ENCODE assay signal across 8 cellular contexts in the genomic region with DNA sequence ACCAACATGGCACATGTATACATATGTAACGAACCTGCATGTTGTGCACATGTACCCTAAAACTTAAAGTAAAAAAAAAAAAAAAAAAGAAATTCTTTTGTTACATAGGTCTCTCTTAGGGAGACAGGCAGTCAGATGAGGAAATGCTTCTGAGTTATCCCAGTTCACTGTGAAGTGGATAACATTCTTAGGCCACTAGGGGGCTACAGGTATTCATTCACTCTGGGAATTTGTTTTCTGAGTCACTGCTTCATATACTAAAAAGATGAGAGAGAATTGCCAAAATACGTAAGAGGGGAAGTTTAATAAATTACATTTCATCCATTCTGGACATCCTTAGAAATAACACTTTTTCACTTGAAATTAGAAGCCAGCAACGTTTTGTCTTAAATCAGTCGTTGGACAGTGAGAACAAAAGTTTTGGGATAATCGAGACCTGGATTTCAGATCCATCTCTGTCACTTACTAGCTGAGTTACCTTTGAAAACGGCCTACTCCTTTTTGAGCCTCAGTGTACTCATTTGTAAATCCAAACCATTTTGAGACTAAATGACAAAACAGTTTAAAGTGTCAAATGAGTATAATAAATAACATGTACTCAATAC.
DNase-seq lines count a peak whose midpoint lies in the region; ATAC-seq, FAIRE-seq and TF ChIP-seq lines count a peak whose summit lies in the region.

No MANE protein-coding gene starts in this region.

- H3K36me3 ChIP-seq in OCI-LY7 (ENCODE audit: insufficient read depth, low read length): no peaks in the 10 kb centered on the region

- no peaks in the 10 kb centered on the region for H3K36me3 Mint-ChIP-seq in progenitor cell of endocrine pancreas (ENCODE audit: insufficient read depth)
- no peaks in the 10 kb centered on the region for H3K36me3 Mint-ChIP-seq in activated CD4-positive, alpha-beta memory T cell treated with anti-CD3 and anti-CD28 coated beads for 36 hours

- no peak overlapping the region for H3K4me3 Mint-ChIP-seq in progenitor cell of endocrine pancreas (ENCODE audit: low read depth)
- no peak overlapping the region for H3K4me3 Mint-ChIP-seq in activated CD4-positive, alpha-beta memory T cell treated with anti-CD3 and anti-CD28 coated beads for 36 hours

- H2AFZ ChIP-seq in OCI-LY7 (ENCODE audit: low read length): no peak overlapping the region

- ATAC-seq in A549 (peak; percentile 82 to 88), GM18498 (IDR thresholded peaks at IDR 0.05; ENCODE audit: unreplicated experiment) (peak; percentile 69), HG03280 (IDR thresholded peaks at IDR 0.05; ENCODE audit: unreplicated experiment) (peak; percentile 77), Right ventricle myocardium inferior (no peak)

- TF ChIP-seq CTCF in A549 (IDR thresholded peaks at IDR 0.05) (peak; percentile 47), OCI-LY7 (conservative IDR thresholded peaks at IDR 0.05; ENCODE audit: low read length) (peak; percentile 80), progenitor cell of endocrine pancreas (IDR thresholded peaks at IDR 0.05; ENCODE audit: unreplicated experiment) (peak; percentile 74)

- peaks cover 4% of the 10 kb centered on the region for H3K9me3 Mint-ChIP-seq in progenitor cell of endocrine pancreas (ENCODE audit: low read depth)
- no peaks in the 10 kb centered on the region for H3K9me3 Mint-ChIP-seq in activated CD4-positive, alpha-beta memory T cell treated with anti-CD3 and anti-CD28 coated beads for 36 hours

- DNase-seq in A549 (ENCODE audit: low read depth in 1 of 2, low spot score in 1 of 2) (peak; percentile 30 to 52), OCI-LY7 (ENCODE audit: low spot score) (peak; percentile 57), epidermal melanocyte (ENCODE audit: insufficient read length, low spot score) (peak; percentile 32), progenitor cell of endocrine pancreas (ENCODE audit: low spot score, unreplicated experiment) (no peak), Right ventricle myocardium inferior (ENCODE audit: missing footprints) (no peak)
- DNase-seq in activated CD4-positive, alpha-beta memory T cell treated with anti-CD3 and anti-CD28 coated beads for 36 hours: no peak

- H3K27ac ChIP-seq in A549: no peak overlapping the region
- H3K27ac ChIP-seq in OCI-LY7 (ENCODE audit: low read depth, low read length, poor library complexity, severe bottlenecking): no peak overlapping the region

- TF ChIP-seq EP300 in A549 (IDR thresholded peaks at IDR 0.05): no peak

- no peaks in the 10 kb centered on the region for H3K4me1 Mint-ChIP-seq in progenitor cell of endocrine pancreas (ENCODE audit: low read depth)
- no peaks in the 10 kb centered on the region for H3K4me1 Mint-ChIP-seq in activated CD4-positive, alpha-beta memory T cell treated with anti-CD3 and anti-CD28 coated beads for 36 hours (ENCODE audit: low read depth)

- H3K4me2 ChIP-seq in A549: no peak overlapping the region
- H3K4me2 ChIP-seq in OCI-LY7 (ENCODE audit: low read length): no peak overlapping the region

- BruUV-seq in OCI-LY7 (replicated peaks; lab: Mats Ljungman, UMichigan): no TSS peak

- CTCF ChIA-PET in A549 (lab: Yijun Ruan, JAX): interaction anchor here (0.7 to 0.8 kb wide), 3 partner anchors 32 to 739 kb away, joined by 3 read pairs; no protein-coding TSS in a partner anchor
- CTCF ChIA-PET in OCI-LY7 (lab: Charles Lee; ENCODE audit: unreplicated experiment): no interaction called here
- CTCF ChIA-PET in activated CD4-positive, alpha-beta memory T cell treated with anti-CD3 and anti-CD28 coated beads for 36 hours (lab: Charles Lee): no interaction called here

- POLR2A ChIA-PET in A549 (lab: Yijun Ruan, JAX): no interaction called here
- POLR2A ChIA-PET in OCI-LY7 (lab: Charles Lee): no interaction called here
- POLR2A ChIA-PET in activated CD4-positive, alpha-beta memory T cell treated with anti-CD3 and anti-CD28 coated beads for 36 hours (lab: Charles Lee): no interaction called here

- H3K4me3 ChIP-seq in A549 (no peak overlapping the region), OCI-LY7 (ENCODE audit: low read depth, low read length, poor library complexity, severe bottlenecking) (no peak overlapping the region)

- TF ChIP-seq POLR2A in A549 (IDR thresholded peaks at IDR 0.05; ENCODE audit: low read length): no peak

- intact Hi-C loops in OCI-LY7 (cut with micrococcal nuclease; ENCODE audit: unreplicated experiment): no loop called here
- intact Hi-C loops in activated CD4-positive, alpha-beta memory T cell treated with anti-CD3 and anti-CD28 coated beads for 36 hours (cut with micrococcal nuclease): loop anchor here (1.0 kb wide), 2 partner anchors 741 to 891 kb away; no protein-coding TSS in a partner anchor
- intact Hi-C loops in Right ventricle myocardium inferior (cut with DNase I): loop anchor here (5.0 to 10.0 kb wide), 2 partner anchors 739 to 887 kb away; partner anchors contain the start of gene ALCAM

- TF ChIP-seq RAD21 in A549 (conservative IDR thresholded peaks at IDR 0.05 in 1 of 2, IDR thresholded peaks at IDR 0.05 in 1 of 2): peak; percentile 39 to 49; a peak in 4 of 5 replicates

- H3K9me3 ChIP-seq in A549 (no peaks in the 10 kb centered on the region; the same call in 2 of the 3 replicates), OCI-LY7 (ENCODE audit: low read length) (peaks cover 6% of the 10 kb centered on the region; the same call in 1 of the 2 replicates)

- no peak overlapping the region for H3K27ac Mint-ChIP-seq in progenitor cell of endocrine pancreas
- H3K27ac Mint-ChIP-seq in activated CD4-positive, alpha-beta memory T cell treated with anti-CD3 and anti-CD28 coated beads for 36 hours: no peak overlapping the region

- no peaks in the 10 kb centered on the region for H3K9me2 ChIP-seq in OCI-LY7 (ENCODE audit: insufficient read depth, low read length)

- H4K20me1 ChIP-seq in OCI-LY7 (ENCODE audit: insufficient read depth, low read length): no peaks in the 10 kb centered on the region

- 34% methylated on average over 6 of the region's 6 CpGs for WGBS in A549 (ENCODE audit: missing lambda C conversion rate)

- H3K27me3 Mint-ChIP-seq in progenitor cell of endocrine pancreas: no peaks in the 10 kb centered on the region
- no peaks in the 10 kb centered on the region for H3K27me3 Mint-ChIP-seq in activated CD4-positive, alpha-beta memory T cell treated with anti-CD3 and anti-CD28 coated beads for 36 hours

- no peak for FAIRE-seq in A549 (lab: Jason Lieb, UNC)

- H3K79me2 ChIP-seq in OCI-LY7 (ENCODE audit: insufficient read depth, low read depth, low read length): no peaks in the 10 kb centered on the region

- H3K4me1 ChIP-seq in A549: peaks cover 6% of the 10 kb centered on the region; the same call in 1 of the 3 replicates
- no peaks in the 10 kb centered on the region for H3K4me1 ChIP-seq in OCI-LY7 (ENCODE audit: insufficient read depth, low read length, poor library complexity, severe bottlenecking)

TF ChIP-seq in A549, 52 proteins besides CTCF, POLR2A, EP300 and RAD21:
- no peak for TF ChIP-seq TFCP2L1 (CRISPR knock-in tag; IDR thresholded peaks at IDR 0.05)
- TF ChIP-seq CHD2 (IDR thresholded peaks at IDR 0.05; ENCODE audit: low read length, partially characterized antibody): no peak
- TF ChIP-seq ZFP36 (IDR thresholded peaks at IDR 0.05; ENCODE audit: borderline replicate concordance, partially characterized antibody): no peak
- TF ChIP-seq EHMT2 (IDR thresholded peaks at IDR 0.05; ENCODE audit: low read depth): no peak
- no peak for TF ChIP-seq HOXB5 (CRISPR knock-in tag; IDR thresholded peaks at IDR 0.05)
- TF ChIP-seq POLR2AphosphoS2 (conservative IDR thresholded peaks at IDR 0.05; ENCODE audit: low read length): no peak
- TF ChIP-seq PBX3 (IDR thresholded peaks at IDR 0.05): no peak
- TF ChIP-seq SMC3 (IDR thresholded peaks at IDR 0.05): peak; percentile 38; the same call in 2 of the 3 replicates

Comparison
In these comparisons a context has a peak if more than half of its experiments do, and no peak if none do; other contexts are left out.
1. DNase-seq: peak in A549 (2 of 2), OCI-LY7 (single experiment) and epidermal melanocyte (single experiment); none in progenitor cell of endocrine pancreas (single experiment), activated CD4-positive, alpha-beta memory T cell treated with anti-CD3 and anti-CD28 coated beads for 36 hours (single experiment) and Right ventricle myocardium inferior (single experiment).
2. Peak in every context shown above with its lines, with median percentiles within 50 percentile points of each other: CTCF ChIP-seq.